Comparison of ENCODE assay signal across 13 cellular contexts in the genomic region with DNA sequence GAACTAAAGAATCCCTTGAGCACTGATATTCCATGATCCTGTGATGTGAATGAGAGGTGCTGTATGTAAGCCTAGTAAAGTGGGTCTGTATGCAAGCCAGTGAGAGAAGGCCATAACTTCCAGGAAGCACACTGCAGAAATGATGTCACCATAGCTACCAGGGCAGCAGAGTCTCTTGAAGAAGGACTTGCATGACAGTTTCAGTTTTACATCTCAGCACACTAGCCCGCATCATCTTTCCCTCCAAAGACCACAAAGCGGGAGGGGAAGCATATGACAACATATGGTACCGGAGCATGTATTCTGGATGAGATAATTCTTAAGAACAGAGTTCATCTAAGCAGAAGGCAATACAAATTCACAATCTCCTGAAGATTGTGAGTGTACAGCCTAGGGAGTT. TPM values are rescaled to one million over a fixed set of nuclear protein-coding genes. Genes with fewer than 3 reads are reported as not detected.
A peak's percentile ranks its signal among the peaks of the same experiment; 100 is the strongest.
DNase-seq lines count a peak whose midpoint lies in the region; ATAC-seq and TF ChIP-seq lines count a peak whose summit lies in the region.
"Had no signal": no experiment of that assay in that cellular context is flagged by ENCODE, and none has a peak within 500 bp of the region (broad histone marks: within the 10 kb centered on the region; RNA-seq: fewer than 3 reads in every experiment).

No MANE protein-coding gene starts in this region.

- H3K4me3 ChIP-seq in neural progenitor cell, result no peak overlapping the region
- H3K4me3 ChIP-seq: pancreas had no signal

- no peaks in the 10 kb centered on the region for H4K20me1 ChIP-seq in neural progenitor cell (ENCODE audit: low read depth)

- H3K4me3 Mint-ChIP-seq in neural progenitor cell, result no peak overlapping the region

- no peaks in the 10 kb centered on the region for H3K36me3 Mint-ChIP-seq in neural progenitor cell

- no peak overlapping the region for H2AFZ ChIP-seq in neural progenitor cell (replicated peaks)

- no peaks in the 10 kb centered on the region for H3K36me3 ChIP-seq in neural progenitor cell
- H3K36me3 ChIP-seq: pancreas had no signal

- H3K9me3 ChIP-seq in neural progenitor cell (ENCODE audit: low read depth), result no peaks in the 10 kb centered on the region
- H3K9me3 ChIP-seq: pancreas, SK-N-SH had no signal

- no peaks in the 10 kb centered on the region for H3K4me1 Mint-ChIP-seq in neural progenitor cell

- H3K27ac ChIP-seq in neural progenitor cell, result no peak overlapping the region
- H3K27ac ChIP-seq: pancreas had no signal

- no peaks in the 10 kb centered on the region for H3K27me3 ChIP-seq in neural progenitor cell
- H3K27me3 ChIP-seq: pancreas had no signal

- H3K79me2 ChIP-seq in neural progenitor cell (ENCODE audit: low read depth), result no peaks in the 10 kb centered on the region

- no peaks in the 10 kb centered on the region for H3K4me1 ChIP-seq in neural progenitor cell
- H3K4me1 ChIP-seq: pancreas had no signal

- no peak overlapping the region for H3K9ac ChIP-seq in neural progenitor cell
- H3K9ac ChIP-seq: SK-N-SH had no signal

- H3K27ac Mint-ChIP-seq in neural progenitor cell, result no peak overlapping the region

- ATAC-seq in GM19452 (IDR thresholded peaks at IDR 0.05; ENCODE audit: unreplicated experiment), result peak; percentile 66
- peak; percentile 63 for ATAC-seq in HG03175 (IDR thresholded peaks at IDR 0.05; ENCODE audit: unreplicated experiment)

- H3K4me2 ChIP-seq in neural progenitor cell, result no peak overlapping the region
- H3K4me2 ChIP-seq: SK-N-SH had no signal

- DNase-seq in NCI-H2171 treated with DMSO at 0.1 percent for 48 hours (lab: John Stamatoyannopoulos, UW) (peak; percentile 21), NCI-H2171 (lab: John Stamatoyannopoulos, UW) (no peak), germinal center (ENCODE audit: low spot score) (peak; percentile 24), neural progenitor cell (ENCODE audit: low spot score) (no peak), NCI-H82 treated with DMSO at 0.1 percent for 48 hours (lab: John Stamatoyannopoulos, UW; ENCODE audit: unreplicated experiment) (no peak), NCI-H128 (lab: John Stamatoyannopoulos, UW; ENCODE audit: unreplicated experiment) (no peak)
- DNase-seq: effector CD8-positive, alpha-beta T cell; GF-D8; NCI-H146; pancreas; SK-N-SH had no signal

- no peaks in the 10 kb centered on the region for H3F3A ChIP-seq in neural progenitor cell (ENCODE audit: low read depth)

- peaks cover 2% of the 10 kb centered on the region for H3K27me3 Mint-ChIP-seq in neural progenitor cell (ENCODE audit: insufficient read depth, low read depth)

- peaks cover 14% of the 10 kb centered on the region for H3K9me3 Mint-ChIP-seq in neural progenitor cell

- TF ChIP-seq CTCF in neural progenitor cell (IDR thresholded peaks at IDR 0.05), result no peak

RNA-seq across cellular contexts. Expression of a gene that starts 37.6 kb away (rescaled TPM):
- 0.99 and 3.7 TPM in 2 replicates for total RNA-seq in neural progenitor cell (ENCODE audit: low replicate concordance)

Comparison
In these comparisons a context has a peak if more than half of its experiments do, and no peak if none do; other contexts are left out.
1. DNase-seq: peak in NCI-H2171 treated with DMSO at 0.1 percent for 48 hours (single experiment) and germinal center (single experiment); none in NCI-H2171 (single experiment), neural progenitor cell (single experiment), NCI-H82 treated with DMSO at 0.1 percent for 48 hours (single experiment) and NCI-H128 (single experiment).